In genomic region chr5:171997011-171997410, GRCh38 we compare ENCODE assay signal across 15 cellular contexts.
"Had no signal": no experiment of that assay in that cellular context is flagged by ENCODE, and none has a peak within 500 bp of the region (broad histone marks: within the 10 kb centered on the region; RNA-seq: fewer than 3 reads in every experiment).

No MANE protein-coding gene starts in this region.

- H3K9me3 ChIP-seq: gastrocnemius medialis, heart left ventricle, left lung, mucosa of descending colon, pancreas, tibial artery, uterus had no signal

- H3K4me1 ChIP-seq: uterus had no signal

- FAIRE-seq: pancreas had no signal

- H3K27me3 ChIP-seq: gastrocnemius medialis, heart left ventricle, left lung, pancreas, tibial artery, uterus had no signal

- ATAC-seq: gastrocnemius medialis; heart left ventricle; left lung; mucosa of descending colon; naive thymus-derived CD4-positive, alpha-beta T cell; stimulated activated effector memory CD8-positive, alpha-beta T cell treated with anti-CD3 and anti-CD28 coated beads, Interleukin-12 subunit alpha, Interleukin-12 subunit beta, amount 100 ng/mL, for 72 hours had no signal

- H3K36me3 ChIP-seq: gastrocnemius medialis, pancreas, uterus had no signal

- DNase-seq: activated B cell treated with CpG ODN at 0.5 μM for 24 hours; activated CD4-positive, alpha-beta T cell treated with anti-CD3 and anti-CD28 coated beads for 48 hours; activated naive CD4-positive, alpha-beta T cell; activated naive CD8-positive, alpha-beta T cell treated with anti-CD3 and anti-CD28 coated beads, Interleukin-2, amount 10 ng/mL, durations not matched to agents 7 days and 5 days; effector CD8-positive, alpha-beta T cell; gastrocnemius medialis; heart left ventricle; left lung; mucosa of descending colon; naive thymus-derived CD4-positive, alpha-beta T cell; pancreas; tibial artery; uterus had no signal

- H3K4me3 ChIP-seq: gastrocnemius medialis, heart left ventricle, left lung, mucosa of descending colon, pancreas, tibial artery, uterus had no signal

- H3K27ac ChIP-seq: epithelial cell of prostate, gastrocnemius medialis, heart left ventricle, left lung, pancreas, tibial artery, uterus had no signal
